Comparison of ENCODE assay signal across 16 cellular contexts in genomic region chr11:132234878-132235277, GRCh38.
DNase-seq lines count a peak whose midpoint lies in the region; ATAC-seq and TF ChIP-seq lines count a peak whose summit lies in the region.
"Had no signal": no experiment of that assay in that cellular context is flagged by ENCODE, and none has a peak within 500 bp of the region (broad histone marks: within the 10 kb centered on the region; RNA-seq: fewer than 3 reads in every experiment).

No MANE protein-coding gene starts in this region.

- DNase-seq in COR-L47 (lab: John Stamatoyannopoulos, UW) = peak; percentile 40
- peak; percentile 66 for DNase-seq in LHCN-M2 (ENCODE audit: low read depth)
- DNase-seq in fibroblast of lung (ENCODE audit: low read depth in 2 of 2) = peak; percentile 36 to 90
- DNase-seq in pons (ENCODE audit: low spot score) = peak; percentile 37
- no peak for DNase-seq in WERI-Rb-1
- no peak for DNase-seq in NCI-H146 (lab: John Stamatoyannopoulos, UW)
- no peak for DNase-seq in stimulated activated CD4-positive, alpha-beta T cell treated with anti-CD3 and anti-CD28 coated beads, Interleukin-4, amount 100 ng/mL, for 1 hour
- DNase-seq: CD4-positive, alpha-beta memory T cell; effector CD4-positive, alpha-beta T cell; Kasumi-1; NCI-H1694 treated with DMSO at 0.1 percent for 48 hours; NCI-H526 treated with DMSO at 0.1 percent for 48 hours; pancreas; stimulated activated CD4-positive, alpha-beta T cell treated with anti-CD3 and anti-CD28 coated beads, Interleukin-12 subunit alpha, Interleukin-12 subunit beta, amount 100 ng/mL, for 4 hours; stomach had no signal

- H3K27ac ChIP-seq in fibroblast of lung (ENCODE audit: insufficient read depth, low read length) = no peak overlapping the region
- no peak overlapping the region for H3K27ac ChIP-seq in WERI-Rb-1
- H3K27ac ChIP-seq: pancreas, stomach had no signal

- H3K27me3 ChIP-seq in fibroblast of lung (ENCODE audit: control insufficient read depth, insufficient read depth, low read length) (no peaks in the 10 kb centered on the region), WERI-Rb-1 (ENCODE audit: insufficient read depth, low read depth, severe bottlenecking) (no peaks in the 10 kb centered on the region)
- H3K27me3 ChIP-seq: pancreas had no signal

- H3K4me1 ChIP-seq in fibroblast of lung (ENCODE audit: control insufficient read depth, extremely low read depth, insufficient read depth, low read length) = no peaks in the 10 kb centered on the region
- H3K4me1 ChIP-seq: pancreas, stomach had no signal

- H3K9me3 ChIP-seq in fibroblast of lung (ENCODE audit: control insufficient read depth, insufficient read depth, low read depth, low read length) (no peaks in the 10 kb centered on the region), WERI-Rb-1 (ENCODE audit: severe bottlenecking) (no peaks in the 10 kb centered on the region)
- H3K9me3 ChIP-seq: pancreas had no signal

- H3K9ac ChIP-seq in fibroblast of lung (ENCODE audit: insufficient read depth, low read length) = no peak overlapping the region

- TF ChIP-seq CTCF in fibroblast of lung (conservative IDR thresholded peaks at IDR 0.05 in 1 of 2, IDR thresholded peaks at IDR 0.05 in 1 of 2; ENCODE audit: low read depth in 1 of 2, low read length in 2 of 2) (no peak), WERI-Rb-1 (IDR thresholded peaks at IDR 0.05; ENCODE audit: low read depth, low read length) (no peak)

- no peaks in the 10 kb centered on the region for H4K20me1 ChIP-seq in fibroblast of lung (ENCODE audit: control insufficient read depth, extremely low read depth, insufficient read depth, low read length)

- H3K36me3 ChIP-seq in fibroblast of lung (ENCODE audit: control insufficient read depth, insufficient read depth, low read length) (no peaks in the 10 kb centered on the region), WERI-Rb-1 (no peaks in the 10 kb centered on the region)
- H3K36me3 ChIP-seq: pancreas, stomach had no signal

- no peak overlapping the region for H3K4me2 ChIP-seq in fibroblast of lung (ENCODE audit: extremely low read depth, insufficient read depth, low read length)

- no peak for ATAC-seq in GM19397 (IDR thresholded peaks at IDR 0.05; ENCODE audit: unreplicated experiment)
- ATAC-seq: pancreas had no signal

- no peak overlapping the region for H2AFZ ChIP-seq in fibroblast of lung (ENCODE audit: low read length)

- H3K79me2 ChIP-seq in fibroblast of lung (ENCODE audit: control insufficient read depth, insufficient read depth, low read length) = no peaks in the 10 kb centered on the region

- no peak overlapping the region for H3K4me3 ChIP-seq in fibroblast of lung (replicated peaks in 1 of 4; ENCODE audit: control extremely low read depth in 1 of 4, insufficient read depth in 1 of 4, low read depth in 3 of 4, low read length in 4 of 4)
- H3K4me3 ChIP-seq in WERI-Rb-1 (ENCODE audit: low read depth, low read length) = no peak overlapping the region
- H3K4me3 ChIP-seq: pancreas, stomach had no signal

Comparison
In these comparisons a context has a peak if more than half of its experiments do, and no peak if none do; other contexts are left out.
1. DNase-seq: peak in COR-L47 (single experiment), LHCN-M2 (single experiment), fibroblast of lung (2 of 2) and pons (single experiment); none in WERI-Rb-1 (single experiment), NCI-H146 (single experiment) and stimulated activated CD4-positive, alpha-beta T cell treated with anti-CD3 and anti-CD28 coated beads, Interleukin-4, amount 100 ng/mL, for 1 hour (single experiment).